ENCODE assay signal across 9 cellular contexts in the genomic region with DNA sequence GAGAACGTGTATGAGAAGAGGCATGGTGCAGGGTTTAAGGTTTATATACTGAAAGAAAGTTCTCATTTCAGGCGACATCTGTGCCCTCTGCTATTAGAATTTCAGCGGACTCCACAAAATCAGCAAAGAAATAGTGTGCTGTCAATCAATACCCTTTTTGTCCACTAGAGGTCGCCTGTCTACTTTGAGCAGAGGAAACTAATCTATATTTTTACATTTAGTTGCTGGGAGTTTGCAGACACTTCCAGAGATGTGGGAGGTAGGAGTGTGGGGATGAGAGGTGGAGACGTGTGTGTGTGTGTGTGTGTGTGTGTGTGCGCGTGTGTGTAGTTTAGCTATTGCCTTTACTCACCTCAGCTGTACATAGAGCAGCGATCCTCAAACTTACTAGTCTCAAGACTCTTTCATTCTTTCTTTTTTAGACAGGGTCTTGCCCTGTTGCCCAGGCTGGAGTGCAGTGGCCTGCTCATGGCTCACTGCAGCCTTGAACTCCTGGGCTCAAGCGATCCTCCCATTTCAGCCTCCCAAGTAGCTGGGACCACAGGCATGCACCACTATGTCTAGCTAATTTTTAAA. TPM values are rescaled to one million over a fixed set of nuclear protein-coding genes. Genes with fewer than 3 reads are reported as not detected.
A peak's percentile ranks its signal among the peaks of the same experiment; 100 is the strongest.
DNase-seq lines count a peak whose midpoint lies in the region; ATAC-seq and TF ChIP-seq lines count a peak whose summit lies in the region.
"Had no signal": no experiment of that assay in that cellular context is flagged by ENCODE, and none has a peak within 500 bp of the region (broad histone marks: within the 10 kb centered on the region; RNA-seq: fewer than 3 reads in every experiment).

No MANE protein-coding gene starts in this region.

- CTCF ChIA-PET in PC-9 (lab: Charles Lee), result interaction anchor here (0.7 to 1.2 kb wide), 3 partner anchors 9 to 74 kb away, joined by 3 to 4 read pairs (median 3); no protein-coding TSS in a partner anchor

- ATAC-seq in lower lobe of right lung (peak; percentile 42 to 46), GM21526 (IDR thresholded peaks at IDR 0.05; ENCODE audit: low FRiP score, unreplicated experiment) (no peak)
- ATAC-seq: stimulated activated naive CD8-positive, alpha-beta T cell treated with anti-CD3 and anti-CD28 coated beads, Interleukin-15, amount 100 ng/mL, for 72 hours had no signal

- intact Hi-C loops in PC-9 (cut with micrococcal nuclease; ENCODE audit: unreplicated experiment) (loop anchor here (10.0 kb wide), 1 partner anchor 420 kb away; no protein-coding TSS in a partner anchor), lower lobe of right lung (cut with DNase I) (no loop called here), vagina (cut with DNase I) (no loop called here)

- H3K4me3 ChIP-seq in KMS-11 (IDR thresholded peaks at IDR 0.05; ENCODE audit: insufficient read depth, low read depth, low read length) (no peak overlapping the region), PC-9 (no peak overlapping the region), lower lobe of right lung (no peak overlapping the region), vagina (no peak overlapping the region)

- H4K20me1 ChIP-seq in KMS-11 (ENCODE audit: insufficient read depth) (no peaks in the 10 kb centered on the region), PC-9 (ENCODE audit: insufficient read depth) (no peaks in the 10 kb centered on the region)

- no peak overlapping the region for H3K4me2 ChIP-seq in KMS-11
- no peak overlapping the region for H3K4me2 ChIP-seq in PC-9

- TF ChIP-seq POLR2A in vagina (IDR thresholded peaks at IDR 0.05), result no peak

- no peaks in the 10 kb centered on the region for H3K9me3 ChIP-seq in PC-9 (ENCODE audit: insufficient read depth, low read depth)
- no peaks in the 10 kb centered on the region for H3K9me3 ChIP-seq in lower lobe of right lung
- no peaks in the 10 kb centered on the region for H3K9me3 ChIP-seq in vagina

- H3K27me3 ChIP-seq in KMS-11 (ENCODE audit: insufficient read depth, low read depth) (no peaks in the 10 kb centered on the region), PC-9 (ENCODE audit: insufficient read depth, low read depth) (no peaks in the 10 kb centered on the region), lower lobe of right lung (ENCODE audit: low read depth) (no peaks in the 10 kb centered on the region), vagina (no peaks in the 10 kb centered on the region)

- no peaks in the 10 kb centered on the region for H3K79me2 ChIP-seq in KMS-11 (ENCODE audit: insufficient read depth, low read depth)
- no peaks in the 10 kb centered on the region for H3K79me2 ChIP-seq in PC-9 (ENCODE audit: low read depth)

- H3K27ac ChIP-seq in KMS-11, result no peak overlapping the region
- no peak overlapping the region for H3K27ac ChIP-seq in PC-9
- H3K27ac ChIP-seq in caudate nucleus (ENCODE audit: low read depth, low read length), result no peak overlapping the region
- H3K27ac ChIP-seq in lower lobe of right lung, result no peak overlapping the region
- no peak overlapping the region for H3K27ac ChIP-seq in vagina

- TF ChIP-seq CTCF in KMS-11 (conservative IDR thresholded peaks at IDR 0.05; ENCODE audit: low read depth, low read length), result peak; percentile 97
- TF ChIP-seq CTCF in PC-9 (conservative IDR thresholded peaks at IDR 0.05), result peak; percentile 96
- peak; percentile 79 for TF ChIP-seq CTCF in lower lobe of right lung (IDR thresholded peaks at IDR 0.05)
- TF ChIP-seq CTCF in vagina (IDR thresholded peaks at IDR 0.05), result peak; percentile 83 to 89 (median 84)

- DNase-seq in activated CD8-positive, alpha-beta memory T cell treated with anti-CD3 and anti-CD28 coated beads for 24 hours, result peak; percentile 64
- no peak for DNase-seq in activated CD8-positive, alpha-beta memory T cell treated with anti-CD3 and anti-CD28 coated beads, Interleukin-2, amount 50 U/mL, for 48 hours
- DNase-seq in PC-9, result peak; percentile 41 to 56
- peak in 39 of 61 donors; percentile 2 to 89 (median 31) for DNase-seq in caudate nucleus (lab: John Stamatoyannopoulos, UW)
- no peak for DNase-seq in lower lobe of right lung
- no peak for DNase-seq in vagina (ENCODE audit: extremely low spot score in 2 of 2)

- H3K4me1 ChIP-seq in KMS-11 (ENCODE audit: low read depth, poor library complexity, severe bottlenecking), result peaks cover 17% of the 10 kb centered on the region
- peaks cover 29% of the 10 kb centered on the region for H3K4me1 ChIP-seq in PC-9 (replicated peaks; ENCODE audit: insufficient read depth)
- H3K4me1 ChIP-seq in lower lobe of right lung, result no peaks in the 10 kb centered on the region
- peaks cover 10% of the 10 kb centered on the region for H3K4me1 ChIP-seq in vagina

- peaks cover 45% of the 10 kb centered on the region for H3F3A ChIP-seq in PC-9 (ENCODE audit: insufficient read depth, low read depth)

- H3K9me2 ChIP-seq in PC-9 (ENCODE audit: insufficient read depth), result no peaks in the 10 kb centered on the region

- H3K9ac ChIP-seq in KMS-11, result no peak overlapping the region

- H3K36me3 ChIP-seq in KMS-11 (ENCODE audit: insufficient read depth) (no peaks in the 10 kb centered on the region), PC-9 (ENCODE audit: low read depth) (no peaks in the 10 kb centered on the region), lower lobe of right lung (no peaks in the 10 kb centered on the region), vagina (no peaks in the 10 kb centered on the region)

- BruUV-seq in PC-9 (replicated peaks; lab: Mats Ljungman, UMichigan), result no TSS peak

- H2AFZ ChIP-seq in KMS-11 (ENCODE audit: low read depth) (no peak overlapping the region), PC-9 (no peak overlapping the region)

- POLR2A ChIA-PET in PC-9 (lab: Charles Lee; ENCODE audit: unreplicated experiment), result interaction anchor here (0.6 kb wide), 1 partner anchor 133 kb away, joined by 4 read pairs; no protein-coding TSS in a partner anchor

RNA-seq across cellular contexts. Expression of gene INAFM1, which starts 9.7 kb away (rescaled TPM):
- 13.5 and 21.3 TPM in 2 replicates for total RNA-seq in PC-9 (2021)
- total RNA-seq in lower lobe of right lung, result 18.0 TPM
- total RNA-seq in vagina, result 18.9 TPM

RNA-seq across cellular contexts. Expression of gene C5AR1, which starts 25.2 kb away (rescaled TPM):
- total RNA-seq in PC-9 (2021) (8.5 and 10.8 TPM in 2 replicates), lower lobe of right lung (79.9 TPM), vagina (12.5 TPM)

RNA-seq across cellular contexts. Expression of gene CCDC9, which starts 28.1 kb away (rescaled TPM):
- 34.7 and 37.0 TPM in 2 replicates for total RNA-seq in PC-9 (2021)
- 30.7 TPM for total RNA-seq in lower lobe of right lung
- 19.2 TPM for total RNA-seq in vagina

RNA-seq across cellular contexts. Expression of gene C5AR2, which starts 47.6 kb away (rescaled TPM):
- total RNA-seq in PC-9 (2021), result not detected in 2 replicates
- 6.4 TPM for total RNA-seq in lower lobe of right lung
- total RNA-seq in vagina, result 15.2 TPM

RNA-seq across cellular contexts. Expression of gene BBC3, which starts 53.4 kb away (rescaled TPM):
- total RNA-seq in PC-9 (2021) (18.3 and 18.8 TPM in 2 replicates), lower lobe of right lung (18.5 TPM), vagina (4.7 TPM)

Comparison
In these comparisons a context has a peak if more than half of its experiments do, and no peak if none do; other contexts are left out.
1. DNase-seq: peak in activated CD8-positive, alpha-beta memory T cell treated with anti-CD3 and anti-CD28 coated beads for 24 hours (single experiment), PC-9 (2 of 2) and caudate nucleus (39 of 61); none in activated CD8-positive, alpha-beta memory T cell treated with anti-CD3 and anti-CD28 coated beads, Interleukin-2, amount 50 U/mL, for 48 hours (single experiment), lower lobe of right lung (single experiment) and vagina (0 of 2).
2. Peak in every context shown above with its lines, with median percentiles within 50 percentile points of each other: CTCF ChIP-seq.